In the genomic region with DNA sequence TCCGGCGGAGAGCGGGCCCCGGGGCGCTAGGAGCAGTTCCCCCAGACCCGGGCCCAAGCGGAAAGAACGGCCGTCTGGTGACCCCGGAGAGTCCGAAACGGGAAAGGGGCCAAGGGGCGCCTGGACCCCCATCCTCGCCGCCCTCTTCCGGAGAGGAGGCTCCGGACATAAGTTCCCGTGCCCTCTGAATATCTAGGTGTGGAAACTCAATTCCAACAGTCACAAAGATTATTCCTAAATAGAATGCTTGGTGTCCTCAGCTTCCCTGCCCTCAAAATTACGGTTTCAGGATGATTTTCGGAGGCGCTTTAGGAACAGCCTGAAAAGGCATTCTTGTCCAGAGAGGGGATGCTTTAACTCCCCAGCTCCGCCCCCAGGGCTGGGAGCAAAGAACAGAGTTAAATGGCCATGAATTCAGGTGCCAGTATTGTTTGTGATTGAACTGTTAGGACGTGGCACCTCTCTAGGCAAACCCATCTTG, we compare ENCODE assay signal across 9 cellular contexts. TPM values are rescaled to one million over a fixed set of nuclear protein-coding genes. Genes with fewer than 3 reads are reported as not detected.
DNase-seq lines count a peak whose midpoint lies in the region; ATAC-seq, FAIRE-seq and TF ChIP-seq lines count a peak whose summit lies in the region.
"Had no signal": no experiment of that assay in that cellular context is flagged by ENCODE, and none has a peak within 500 bp of the region (broad histone marks: within the 10 kb centered on the region; RNA-seq: fewer than 3 reads in every experiment).

No MANE protein-coding gene starts in this region.

- H3K9me3 ChIP-seq in pancreas = no peaks in the 10 kb centered on the region

- H3K36me3 ChIP-seq in pancreas = no peaks in the 10 kb centered on the region

- intact Hi-C loops in pancreas (cut with DNase I) = no loop called here

- H3K4me1 ChIP-seq in pancreas = peaks cover 0 to 11% (median 6%) of the 10 kb centered on the region in 3 donors

- H3K27me3 ChIP-seq in pancreas = no peaks in the 10 kb centered on the region

- ATAC-seq in pancreas = peak; percentile 2 to 6 (median 4)
- ATAC-seq in GM19035 (IDR thresholded peaks at IDR 0.05; ENCODE audit: unreplicated experiment) = no peak
- no peak for ATAC-seq in GM18520 (IDR thresholded peaks at IDR 0.05; ENCODE audit: unreplicated experiment)
- ATAC-seq in HG02798 (IDR thresholded peaks at IDR 0.05; ENCODE audit: poor library complexity, unreplicated experiment) = no peak

- peak overlapping the region; percentile 50 for H3K4me3 ChIP-seq in fibroblast of mammary gland (ENCODE audit: control insufficient read depth, low read depth, low read length)
- peak overlapping the region; percentile 51 to 81 (median 62) for H3K4me3 ChIP-seq in pancreas

- DNase-seq in Daoy (ENCODE audit: low read depth) (peak; percentile 33), RKO (ENCODE audit: low spot score) (peak; percentile 30), fibroblast of mammary gland (ENCODE audit: low read depth) (peak; percentile 29), pancreas (no peak), UCSD-AML1 (lab: John Stamatoyannopoulos, UW; ENCODE audit: unreplicated experiment) (no peak)

- H3K27ac ChIP-seq in pancreas = peak overlapping the region; percentile 81 to 93 (median 88)
- H3K27ac ChIP-seq: KMS-11 had no signal

- no peak for FAIRE-seq in pancreas (lab: Jason Lieb, UNC)

- TF ChIP-seq CTCF in fibroblast of mammary gland (conservative IDR thresholded peaks at IDR 0.05; ENCODE audit: control insufficient read depth, insufficient read depth, low read depth, low read length) = no peak
- no peak for TF ChIP-seq CTCF in pancreas (IDR thresholded peaks at IDR 0.05)

- 4 to 6% methylated on average over 22 to 23 of the region's 23 CpGs for WGBS in pancreas, 2 donors

RNA-seq across cellular contexts. Expression of a gene that starts 0.7 kb away (rescaled TPM):
- total RNA-seq in Daoy (2014; rRNA removed; shearing (Covaris generic)) = 22.9 and 33.9 TPM in 2 replicates
- 10 to 100 TPM; 10.7 to 28.4 (median 15.3) TPM for total RNA-seq in pancreas
- 1 to 10 TPM; 4.0 to 5.0 TPM for polyA plus RNA-seq in pancreas

Comparison
In these comparisons a context has a peak if more than half of its experiments do, and no peak if none do; other contexts are left out.
1. DNase-seq: peak in Daoy (single experiment), RKO (single experiment) and fibroblast of mammary gland (single experiment); none in pancreas (0 of 6) and UCSD-AML1 (single experiment).
2. ATAC-seq: peak in pancreas (4 of 4); none in GM19035 (single experiment), GM18520 (single experiment) and HG02798 (single experiment).